Comparison of ENCODE assay signal across 1 cellular context in the genomic region with DNA sequence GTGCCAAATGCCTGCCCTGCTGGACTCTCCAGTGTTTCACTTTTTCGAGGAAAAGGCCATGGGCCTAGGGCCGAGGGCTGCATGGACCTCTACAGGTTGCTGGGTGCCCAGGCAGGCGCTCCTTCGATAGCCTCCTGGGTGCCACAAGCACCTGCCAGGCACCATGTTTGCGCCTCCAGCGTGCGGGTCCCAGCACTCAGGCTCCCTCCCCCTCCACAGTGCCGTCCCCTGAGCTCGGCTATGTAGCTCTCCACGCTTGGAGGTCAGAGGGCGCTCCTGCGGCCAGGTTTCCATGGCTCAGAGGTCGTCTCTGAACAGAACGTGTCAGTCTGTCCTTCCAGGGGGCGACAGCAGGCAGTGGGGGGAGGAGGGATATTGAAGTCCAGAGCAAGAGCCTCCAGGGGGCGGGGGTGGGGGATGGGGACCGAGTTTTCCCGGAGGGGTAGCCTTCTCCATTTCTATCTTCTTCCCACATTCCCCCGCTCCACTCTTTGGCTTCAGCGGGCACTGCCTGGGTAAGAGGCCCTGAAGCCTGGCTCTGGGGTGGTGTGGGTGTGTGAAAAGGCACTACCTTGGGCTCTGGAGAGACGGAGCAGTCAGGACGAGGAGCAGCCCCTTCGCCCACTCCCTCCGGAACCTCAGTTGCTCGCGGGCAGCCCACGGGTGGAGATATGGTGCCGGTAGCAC.
TF ChIP-seq lines count a peak whose summit lies in the region.

No MANE protein-coding gene starts in this region.

TF ChIP-seq in H1, 55 proteins besides CTCF, POLR2A, EP300 and RAD21:
- TF ChIP-seq TEAD4 (IDR thresholded peaks at IDR 0.05; ENCODE audit: low read depth, low read length) (no peak), RBBP5 (IDR thresholded peaks at IDR 0.05; ENCODE audit: borderline replicate concordance, low read depth, low read length) (no peak; the same call in 1 of the 2 replicates), SUZ12 (IDR thresholded peaks at IDR 0.05; ENCODE audit: low read length) (peak; percentile 60), RNF2 (IDR thresholded peaks at IDR 0.05; ENCODE audit: borderline replicate concordance, low read depth, low read length, missing control alignments, poor library complexity, severe bottlenecking) (peak; percentile 78), NRF1 (IDR thresholded peaks at IDR 0.05; ENCODE audit: low read depth, low read length) (no peak), FOSL1 (IDR thresholded peaks at IDR 0.05; ENCODE audit: insufficient read depth, low read depth, low read length) (no peak), CTBP2 (IDR thresholded peaks at IDR 0.05; ENCODE audit: borderline replicate concordance, insufficient read depth, insufficient read length, low read length) (peak; percentile 95)
- TF ChIP-seq, protein P1, sequence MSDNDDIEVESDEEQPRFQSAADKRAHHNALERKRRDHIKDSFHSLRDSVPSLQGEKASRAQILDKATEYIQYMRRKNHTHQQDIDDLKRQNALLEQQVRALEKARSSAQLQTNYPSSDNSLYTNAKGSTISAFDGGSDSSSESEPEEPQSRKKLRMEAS (IDR thresholded peaks at IDR 0.05) = peak; percentile 40; the same call in 1 of the 2 replicates
- TF ChIP-seq, protein P2, sequence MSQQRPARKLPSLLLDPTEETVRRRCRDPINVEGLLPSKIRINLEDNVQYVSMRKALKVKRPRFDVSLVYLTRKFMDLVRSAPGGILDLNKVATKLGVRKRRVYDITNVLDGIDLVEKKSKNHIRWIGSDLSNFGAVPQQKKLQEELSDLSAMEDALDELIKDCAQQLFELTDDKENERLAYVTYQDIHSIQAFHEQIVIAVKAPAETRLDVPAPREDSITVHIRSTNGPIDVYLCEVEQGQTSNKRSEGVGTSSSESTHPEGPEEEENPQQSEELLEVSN (IDR thresholded peaks at IDR 0.05) = 0 out of 2 replicates have a peak, but pooled peaks have one; percentile 22
- TF ChIP-seq, protein P3, sequence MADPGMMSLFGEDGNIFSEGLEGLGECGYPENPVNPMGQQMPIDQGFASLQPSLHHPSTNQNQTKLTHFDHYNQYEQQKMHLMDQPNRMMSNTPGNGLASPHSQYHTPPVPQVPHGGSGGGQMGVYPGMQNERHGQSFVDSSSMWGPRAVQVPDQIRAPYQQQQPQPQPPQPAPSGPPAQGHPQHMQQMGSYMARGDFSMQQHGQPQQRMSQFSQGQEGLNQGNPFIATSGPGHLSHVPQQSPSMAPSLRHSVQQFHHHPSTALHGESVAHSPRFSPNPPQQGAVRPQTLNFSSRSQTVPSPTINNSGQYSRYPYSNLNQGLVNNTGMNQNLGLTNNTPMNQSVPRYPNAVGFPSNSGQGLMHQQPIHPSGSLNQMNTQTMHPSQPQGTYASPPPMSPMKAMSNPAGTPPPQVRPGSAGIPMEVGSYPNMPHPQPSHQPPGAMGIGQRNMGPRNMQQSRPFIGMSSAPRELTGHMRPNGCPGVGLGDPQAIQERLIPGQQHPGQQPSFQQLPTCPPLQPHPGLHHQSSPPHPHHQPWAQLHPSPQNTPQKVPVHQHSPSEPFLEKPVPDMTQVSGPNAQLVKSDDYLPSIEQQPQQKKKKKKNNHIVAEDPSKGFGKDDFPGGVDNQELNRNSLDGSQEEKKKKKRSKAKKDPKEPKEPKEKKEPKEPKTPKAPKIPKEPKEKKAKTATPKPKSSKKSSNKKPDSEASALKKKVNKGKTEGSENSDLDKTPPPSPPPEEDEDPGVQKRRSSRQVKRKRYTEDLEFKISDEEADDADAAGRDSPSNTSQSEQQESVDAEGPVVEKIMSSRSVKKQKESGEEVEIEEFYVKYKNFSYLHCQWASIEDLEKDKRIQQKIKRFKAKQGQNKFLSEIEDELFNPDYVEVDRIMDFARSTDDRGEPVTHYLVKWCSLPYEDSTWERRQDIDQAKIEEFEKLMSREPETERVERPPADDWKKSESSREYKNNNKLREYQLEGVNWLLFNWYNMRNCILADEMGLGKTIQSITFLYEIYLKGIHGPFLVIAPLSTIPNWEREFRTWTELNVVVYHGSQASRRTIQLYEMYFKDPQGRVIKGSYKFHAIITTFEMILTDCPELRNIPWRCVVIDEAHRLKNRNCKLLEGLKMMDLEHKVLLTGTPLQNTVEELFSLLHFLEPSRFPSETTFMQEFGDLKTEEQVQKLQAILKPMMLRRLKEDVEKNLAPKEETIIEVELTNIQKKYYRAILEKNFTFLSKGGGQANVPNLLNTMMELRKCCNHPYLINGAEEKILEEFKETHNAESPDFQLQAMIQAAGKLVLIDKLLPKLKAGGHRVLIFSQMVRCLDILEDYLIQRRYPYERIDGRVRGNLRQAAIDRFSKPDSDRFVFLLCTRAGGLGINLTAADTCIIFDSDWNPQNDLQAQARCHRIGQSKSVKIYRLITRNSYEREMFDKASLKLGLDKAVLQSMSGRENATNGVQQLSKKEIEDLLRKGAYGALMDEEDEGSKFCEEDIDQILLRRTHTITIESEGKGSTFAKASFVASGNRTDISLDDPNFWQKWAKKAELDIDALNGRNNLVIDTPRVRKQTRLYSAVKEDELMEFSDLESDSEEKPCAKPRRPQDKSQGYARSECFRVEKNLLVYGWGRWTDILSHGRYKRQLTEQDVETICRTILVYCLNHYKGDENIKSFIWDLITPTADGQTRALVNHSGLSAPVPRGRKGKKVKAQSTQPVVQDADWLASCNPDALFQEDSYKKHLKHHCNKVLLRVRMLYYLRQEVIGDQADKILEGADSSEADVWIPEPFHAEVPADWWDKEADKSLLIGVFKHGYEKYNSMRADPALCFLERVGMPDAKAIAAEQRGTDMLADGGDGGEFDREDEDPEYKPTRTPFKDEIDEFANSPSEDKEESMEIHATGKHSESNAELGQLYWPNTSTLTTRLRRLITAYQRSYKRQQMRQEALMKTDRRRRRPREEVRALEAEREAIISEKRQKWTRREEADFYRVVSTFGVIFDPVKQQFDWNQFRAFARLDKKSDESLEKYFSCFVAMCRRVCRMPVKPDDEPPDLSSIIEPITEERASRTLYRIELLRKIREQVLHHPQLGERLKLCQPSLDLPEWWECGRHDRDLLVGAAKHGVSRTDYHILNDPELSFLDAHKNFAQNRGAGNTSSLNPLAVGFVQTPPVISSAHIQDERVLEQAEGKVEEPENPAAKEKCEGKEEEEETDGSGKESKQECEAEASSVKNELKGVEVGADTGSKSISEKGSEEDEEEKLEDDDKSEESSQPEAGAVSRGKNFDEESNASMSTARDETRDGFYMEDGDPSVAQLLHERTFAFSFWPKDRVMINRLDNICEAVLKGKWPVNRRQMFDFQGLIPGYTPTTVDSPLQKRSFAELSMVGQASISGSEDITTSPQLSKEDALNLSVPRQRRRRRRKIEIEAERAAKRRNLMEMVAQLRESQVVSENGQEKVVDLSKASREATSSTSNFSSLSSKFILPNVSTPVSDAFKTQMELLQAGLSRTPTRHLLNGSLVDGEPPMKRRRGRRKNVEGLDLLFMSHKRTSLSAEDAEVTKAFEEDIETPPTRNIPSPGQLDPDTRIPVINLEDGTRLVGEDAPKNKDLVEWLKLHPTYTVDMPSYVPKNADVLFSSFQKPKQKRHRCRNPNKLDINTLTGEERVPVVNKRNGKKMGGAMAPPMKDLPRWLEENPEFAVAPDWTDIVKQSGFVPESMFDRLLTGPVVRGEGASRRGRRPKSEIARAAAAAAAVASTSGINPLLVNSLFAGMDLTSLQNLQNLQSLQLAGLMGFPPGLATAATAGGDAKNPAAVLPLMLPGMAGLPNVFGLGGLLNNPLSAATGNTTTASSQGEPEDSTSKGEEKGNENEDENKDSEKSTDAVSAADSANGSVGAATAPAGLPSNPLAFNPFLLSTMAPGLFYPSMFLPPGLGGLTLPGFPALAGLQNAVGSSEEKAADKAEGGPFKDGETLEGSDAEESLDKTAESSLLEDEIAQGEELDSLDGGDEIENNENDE (IDR thresholded peaks at IDR 0.05; ENCODE audit: insufficient replicate concordance, low read length) = no peak
